8 cellular contexts compared by ENCODE assay signal in the genomic region with DNA sequence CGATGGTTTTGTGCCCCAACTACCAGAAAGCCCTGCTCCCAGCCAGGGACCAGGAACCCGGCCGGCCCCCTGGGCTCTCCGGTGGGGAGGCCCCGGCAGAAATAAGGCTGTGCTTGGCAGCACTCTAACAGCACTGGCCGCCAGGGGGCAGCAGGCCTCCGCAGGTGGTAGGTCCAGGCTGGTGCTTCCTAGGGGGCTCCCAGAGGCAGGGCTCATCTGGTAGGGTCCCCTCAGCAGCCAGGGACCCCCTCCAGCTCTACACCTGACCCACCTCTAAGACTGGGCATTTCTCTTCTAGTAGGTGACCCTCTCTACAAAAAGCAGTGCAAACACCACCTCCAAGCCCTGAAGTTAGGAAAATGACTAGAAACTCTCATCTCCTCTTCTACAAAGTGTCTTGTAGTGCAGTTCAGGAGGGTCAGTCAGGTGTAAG.
DNase-seq lines count a peak whose midpoint lies in the region; ATAC-seq, FAIRE-seq and TF ChIP-seq lines count a peak whose summit lies in the region.

No MANE protein-coding gene starts in this region.

- H3K4me3 ChIP-seq in HL-60 (replicated peaks; ENCODE audit: insufficient read depth, low read length), result no peak overlapping the region
- no peak overlapping the region for H3K4me3 ChIP-seq in foreskin fibroblast (ENCODE audit: low read depth in 1 of 2, low read length in 2 of 2)
- no peak overlapping the region for H3K4me3 ChIP-seq in testis

- H3K27me3 Mint-ChIP-seq in osteocyte (ENCODE audit: unreplicated experiment), result no peaks in the 10 kb centered on the region

- H3K36me3 ChIP-seq in testis (ENCODE audit: low read depth, missing control alignments), result no peaks in the 10 kb centered on the region

- peak; percentile 39 for DNase-seq in COLO829 (ENCODE audit: low spot score)
- peak; percentile 36 to 61 for DNase-seq in HL-60 (ENCODE audit: low read depth in 1 of 2, low spot score in 1 of 2)
- DNase-seq in RCC 7860 (ENCODE audit: low spot score), result peak; percentile 29
- peak; percentile 77 for DNase-seq in activated T-helper 9 cell treated with anti-CD3 and anti-CD28 coated beads, Interleukin-2, amount 50 U/mL, for 16 hours (ENCODE audit: low read depth)
- peak; percentile 40 to 84 for DNase-seq in foreskin fibroblast
- peak; percentile 92 for DNase-seq in osteocyte (ENCODE audit: extremely low spot score, unreplicated experiment)
- DNase-seq in testis, result peak; percentile 90

- no peak overlapping the region for H3K27ac ChIP-seq in HL-60 (replicated peaks)
- H3K27ac ChIP-seq in testis, result peak overlapping the region; percentile 40 to 78

- H3K4me1 Mint-ChIP-seq in osteocyte (ENCODE audit: unreplicated experiment), result no peaks in the 10 kb centered on the region

- H3K27me3 ChIP-seq in HL-60 (ENCODE audit: insufficient read depth, poor library complexity, severe bottlenecking), result no peaks in the 10 kb centered on the region
- H3K27me3 ChIP-seq in testis, result no peaks in the 10 kb centered on the region

- no peaks in the 10 kb centered on the region for H3K9me3 ChIP-seq in testis

- ATAC-seq in GM19452 (IDR thresholded peaks at IDR 0.05; ENCODE audit: unreplicated experiment), result peak; percentile 73

- peaks cover 45% of the 10 kb centered on the region for H3K4me1 ChIP-seq in testis

- H3K4me3 Mint-ChIP-seq in osteocyte (ENCODE audit: unreplicated experiment), result no peak overlapping the region

- intact Hi-C loops in testis (cut with DNase I; ENCODE audit: low total_unique reads), result no loop called here

- no peaks in the 10 kb centered on the region for H3K9me3 Mint-ChIP-seq in osteocyte (ENCODE audit: unreplicated experiment)

- no peak overlapping the region for H3K27ac Mint-ChIP-seq in osteocyte (ENCODE audit: unreplicated experiment)

- FAIRE-seq in RCC 7860 (lab: Jason Lieb, UNC), result no peak

- 31 to 33% methylated on average over 2 to 7 of the region's 7 CpGs for whole genome bisulfite sequencing in testis, 2 donors

- H3K36me3 Mint-ChIP-seq in osteocyte (ENCODE audit: unreplicated experiment), result peaks cover 12% of the 10 kb centered on the region

- TF ChIP-seq POLR2A in testis (IDR thresholded peaks at IDR 0.05), result no peak

- TF ChIP-seq CTCF in HL-60 (IDR thresholded peaks at IDR 0.05; ENCODE audit: insufficient read depth, low read length), result peak; percentile 73
- TF ChIP-seq CTCF in foreskin fibroblast (IDR thresholded peaks at IDR 0.05; ENCODE audit: low read depth, low read length), result peak; percentile 88
- TF ChIP-seq CTCF in osteocyte (IDR thresholded peaks at IDR 0.05), result peak; percentile 99
- TF ChIP-seq CTCF in testis (IDR thresholded peaks at IDR 0.05), result peak; percentile 88 to 94 (median 88)

Comparison
In these comparisons a context has a peak if more than half of its experiments do, and no peak if none do; other contexts are left out.
1. DNase-seq: peak in every context shown above with its lines; median percentile 92 in osteocyte; 90 in testis; 77 in activated T-helper 9 cell treated with anti-CD3 and anti-CD28 coated beads, Interleukin-2, amount 50 U/mL, for 16 hours; 62 in foreskin fibroblast; 48 in HL-60; 39 in COLO829; 29 in RCC 7860.